ENCODE assay signal across 1 cellular context in the genomic region with DNA sequence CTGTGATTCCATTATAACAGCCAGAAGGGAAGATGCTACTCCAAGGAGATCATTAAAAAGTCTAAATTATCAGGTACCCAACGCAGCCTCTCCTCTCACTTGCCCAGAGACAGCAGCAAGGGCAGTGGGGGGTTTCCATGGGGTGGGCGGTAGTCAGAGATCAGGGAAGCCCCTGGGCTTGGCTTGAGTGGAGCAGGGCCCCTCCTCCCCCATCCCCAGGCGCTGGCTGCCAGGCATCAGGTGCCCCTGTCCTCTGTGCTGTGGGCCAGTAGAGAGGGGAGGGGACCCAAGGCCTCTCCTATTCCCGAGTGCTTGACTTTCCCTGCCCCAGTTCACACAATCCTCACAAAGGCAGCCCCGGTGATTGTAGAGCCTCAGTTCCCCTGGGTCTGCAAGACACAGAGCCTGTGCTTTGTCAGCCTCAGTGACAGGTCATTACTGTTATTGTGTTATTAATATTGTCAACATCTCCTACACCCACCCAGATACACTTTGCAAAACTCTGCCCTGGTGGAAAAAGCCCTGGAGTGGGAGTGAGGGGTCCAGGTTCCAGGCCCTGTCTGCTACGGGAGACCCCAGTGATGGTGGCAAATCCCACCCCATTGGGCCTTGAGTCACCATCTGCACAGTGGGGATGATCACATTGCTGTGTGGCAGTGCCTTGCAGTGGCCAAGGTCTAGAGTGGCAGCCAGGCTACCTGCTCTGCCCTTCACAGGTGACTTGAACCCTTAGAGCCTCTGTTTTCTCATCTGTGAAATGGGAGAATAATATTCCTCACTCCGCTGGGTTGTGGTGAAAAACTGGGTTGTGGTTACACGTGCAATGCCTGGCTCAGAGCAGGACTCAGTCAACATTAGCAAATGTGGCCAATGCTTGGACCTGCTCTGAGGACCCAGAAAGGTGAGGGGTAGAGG.
TF ChIP-seq lines count a peak whose summit lies in the region.

No MANE protein-coding gene starts in this region.

TF ChIP-seq in GM12878, 131 proteins besides CTCF, POLR2A, EP300 and RAD21:
- TF ChIP-seq BCL3 (IDR thresholded peaks at IDR 0.05; ENCODE audit: borderline replicate concordance, insufficient read depth, low read depth, low read length, poor library complexity, severe bottlenecking) (peak; percentile 36), IKZF1 (conservative IDR thresholded peaks at IDR 0.05) (no peak), CUX1 (IDR thresholded peaks at IDR 0.05; ENCODE audit: insufficient replicate concordance, low read depth, low read length) (no peak)
